1 cellular context compared by ENCODE assay signal in the genomic region with DNA sequence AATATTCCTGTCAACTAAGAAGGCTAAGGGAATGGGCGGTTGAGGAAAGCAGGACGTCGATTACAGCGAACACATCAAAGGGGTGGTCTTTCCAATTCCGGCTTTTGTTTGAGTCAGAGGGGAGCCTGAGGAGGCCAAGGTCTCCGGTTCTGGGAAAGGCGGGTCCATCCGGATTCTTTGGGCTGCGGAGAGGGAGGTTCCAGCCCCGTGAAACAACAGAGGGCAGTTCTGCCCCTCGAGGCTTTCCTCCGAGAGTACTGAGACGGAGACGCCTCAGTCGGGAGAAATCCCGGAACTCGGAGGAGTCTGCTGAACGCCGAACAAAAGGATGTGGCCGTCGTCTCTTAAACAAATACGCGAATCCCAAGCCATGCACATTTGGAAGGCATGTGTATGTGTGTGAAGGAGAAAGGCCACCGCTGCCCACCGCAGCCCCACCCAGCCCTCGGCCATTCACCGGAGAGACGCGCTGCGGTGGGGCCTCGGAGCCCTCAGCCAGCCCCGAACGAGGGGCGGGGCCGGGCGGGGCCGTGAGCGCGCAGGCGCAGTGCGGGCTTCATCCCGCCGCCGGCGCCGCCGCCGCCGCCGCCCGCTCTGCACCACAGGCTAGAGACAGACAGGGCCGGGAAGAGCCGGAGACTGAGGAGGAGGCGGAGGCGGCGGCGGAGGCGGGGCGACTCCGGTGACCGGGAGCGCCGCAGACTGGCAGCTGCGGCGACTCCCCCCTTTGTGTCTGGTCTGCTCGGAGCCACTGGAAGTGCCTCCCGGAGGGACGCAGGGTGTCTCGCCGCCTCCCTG.
TF ChIP-seq lines count a peak whose summit lies in the region.

Gene BMPR2, plus strand, starts transcription at position 717 of the 798 bp plus-strand sequence. CDS start 1,148 bp downstream, outside the sequence.

TF ChIP-seq in HepG2, 621 proteins besides CTCF, POLR2A, EP300 and RAD21 (continued from another document and continues in another):
- TF ChIP-seq, protein P1, sequence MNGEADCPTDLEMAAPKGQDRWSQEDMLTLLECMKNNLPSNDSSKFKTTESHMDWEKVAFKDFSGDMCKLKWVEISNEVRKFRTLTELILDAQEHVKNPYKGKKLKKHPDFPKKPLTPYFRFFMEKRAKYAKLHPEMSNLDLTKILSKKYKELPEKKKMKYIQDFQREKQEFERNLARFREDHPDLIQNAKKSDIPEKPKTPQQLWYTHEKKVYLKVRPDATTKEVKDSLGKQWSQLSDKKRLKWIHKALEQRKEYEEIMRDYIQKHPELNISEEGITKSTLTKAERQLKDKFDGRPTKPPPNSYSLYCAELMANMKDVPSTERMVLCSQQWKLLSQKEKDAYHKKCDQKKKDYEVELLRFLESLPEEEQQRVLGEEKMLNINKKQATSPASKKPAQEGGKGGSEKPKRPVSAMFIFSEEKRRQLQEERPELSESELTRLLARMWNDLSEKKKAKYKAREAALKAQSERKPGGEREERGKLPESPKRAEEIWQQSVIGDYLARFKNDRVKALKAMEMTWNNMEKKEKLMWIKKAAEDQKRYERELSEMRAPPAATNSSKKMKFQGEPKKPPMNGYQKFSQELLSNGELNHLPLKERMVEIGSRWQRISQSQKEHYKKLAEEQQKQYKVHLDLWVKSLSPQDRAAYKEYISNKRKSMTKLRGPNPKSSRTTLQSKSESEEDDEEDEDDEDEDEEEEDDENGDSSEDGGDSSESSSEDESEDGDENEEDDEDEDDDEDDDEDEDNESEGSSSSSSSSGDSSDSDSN (CRISPR knock-in tag; IDR thresholded peaks at IDR 0.05), result peak; percentile 17; the same call in 1 of the 2 replicates
- TF ChIP-seq ZMYM4 (CRISPR knock-in tag; IDR thresholded peaks at IDR 0.05), result peak; percentile 85
- TF ChIP-seq ARID5B (CRISPR knock-in tag; IDR thresholded peaks at IDR 0.05), result peak; percentile 32
- no peak; the same call in 1 of the 2 replicates for TF ChIP-seq HDAC1 (CRISPR knock-in tag; IDR thresholded peaks at IDR 0.05)
- peak; percentile 84 for TF ChIP-seq ERF (CRISPR knock-in tag; IDR thresholded peaks at IDR 0.05)
- 0 out of 2 replicates have a peak, but pooled peaks have one; percentile 15 for TF ChIP-seq YEATS2 (CRISPR knock-in tag; IDR thresholded peaks at IDR 0.05; ENCODE audit: borderline replicate concordance)
- peak; percentile 77 for TF ChIP-seq ZNF781 (CRISPR knock-in tag; IDR thresholded peaks at IDR 0.05; ENCODE audit: borderline replicate concordance, not compliant biosample characterization)
- TF ChIP-seq ATF1 (CRISPR knock-in tag; IDR thresholded peaks at IDR 0.05), result peak; percentile 28; the same call in 1 of the 2 replicates
- no peak for TF ChIP-seq NFYC (CRISPR knock-in tag; IDR thresholded peaks at IDR 0.05)
- no peak for TF ChIP-seq ZNF572 (CRISPR knock-in tag; IDR thresholded peaks at IDR 0.05)
- peak; percentile 59 for TF ChIP-seq MED1 (CRISPR knock-in tag; IDR thresholded peaks at IDR 0.05)
- peak; percentile 82 for TF ChIP-seq CCDC6 (CRISPR knock-in tag; IDR thresholded peaks at IDR 0.05)
- peak; percentile 48; the same call in 1 of the 2 replicates for TF ChIP-seq GATA4 (IDR thresholded peaks at IDR 0.05; ENCODE audit: borderline replicate concordance, low read depth)
- no peak for TF ChIP-seq ZBTB46 (CRISPR knock-in tag; IDR thresholded peaks at IDR 0.05; ENCODE audit: borderline replicate concordance)
- TF ChIP-seq FOXA3 (CRISPR knock-in tag; IDR thresholded peaks at IDR 0.05), result peak; percentile 54; the same call in 1 of the 2 replicates
- TF ChIP-seq ZBTB38 (CRISPR knock-in tag; IDR thresholded peaks at IDR 0.05), result peak; percentile 62; the same call in 1 of the 2 replicates
- TF ChIP-seq HDAC2 (CRISPR knock-in tag; IDR thresholded peaks at IDR 0.05), result peak; percentile 68; the same call in 1 of the 2 replicates
- TF ChIP-seq, protein P2, sequence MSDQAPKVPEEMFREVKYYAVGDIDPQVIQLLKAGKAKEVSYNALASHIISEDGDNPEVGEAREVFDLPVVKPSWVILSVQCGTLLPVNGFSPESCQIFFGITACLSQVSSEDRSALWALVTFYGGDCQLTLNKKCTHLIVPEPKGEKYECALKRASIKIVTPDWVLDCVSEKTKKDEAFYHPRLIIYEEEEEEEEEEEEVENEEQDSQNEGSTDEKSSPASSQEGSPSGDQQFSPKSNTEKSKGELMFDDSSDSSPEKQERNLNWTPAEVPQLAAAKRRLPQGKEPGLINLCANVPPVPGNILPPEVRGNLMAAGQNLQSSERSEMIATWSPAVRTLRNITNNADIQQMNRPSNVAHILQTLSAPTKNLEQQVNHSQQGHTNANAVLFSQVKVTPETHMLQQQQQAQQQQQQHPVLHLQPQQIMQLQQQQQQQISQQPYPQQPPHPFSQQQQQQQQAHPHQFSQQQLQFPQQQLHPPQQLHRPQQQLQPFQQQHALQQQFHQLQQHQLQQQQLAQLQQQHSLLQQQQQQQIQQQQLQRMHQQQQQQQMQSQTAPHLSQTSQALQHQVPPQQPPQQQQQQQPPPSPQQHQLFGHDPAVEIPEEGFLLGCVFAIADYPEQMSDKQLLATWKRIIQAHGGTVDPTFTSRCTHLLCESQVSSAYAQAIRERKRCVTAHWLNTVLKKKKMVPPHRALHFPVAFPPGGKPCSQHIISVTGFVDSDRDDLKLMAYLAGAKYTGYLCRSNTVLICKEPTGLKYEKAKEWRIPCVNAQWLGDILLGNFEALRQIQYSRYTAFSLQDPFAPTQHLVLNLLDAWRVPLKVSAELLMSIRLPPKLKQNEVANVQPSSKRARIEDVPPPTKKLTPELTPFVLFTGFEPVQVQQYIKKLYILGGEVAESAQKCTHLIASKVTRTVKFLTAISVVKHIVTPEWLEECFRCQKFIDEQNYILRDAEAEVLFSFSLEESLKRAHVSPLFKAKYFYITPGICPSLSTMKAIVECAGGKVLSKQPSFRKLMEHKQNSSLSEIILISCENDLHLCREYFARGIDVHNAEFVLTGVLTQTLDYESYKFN (CRISPR knock-in tag; conservative IDR thresholded peaks at IDR 0.05), result peak; percentile 32
- 0 out of 2 replicates have a peak, but pooled peaks have one; percentile 39 for TF ChIP-seq MEF2D (CRISPR knock-in tag; IDR thresholded peaks at IDR 0.05)
- peak; percentile 95 for TF ChIP-seq SKI (IDR thresholded peaks at IDR 0.05; ENCODE audit: partially characterized antibody)
- TF ChIP-seq KLF15 (CRISPR knock-in tag; IDR thresholded peaks at IDR 0.05; ENCODE audit: borderline replicate concordance), result peak; percentile 82; the same call in 1 of the 2 replicates
- peak; percentile 52; the same call in 1 of the 2 replicates for TF ChIP-seq ZSCAN21 (CRISPR knock-in tag; IDR thresholded peaks at IDR 0.05; ENCODE audit: borderline replicate concordance)
- no peak for TF ChIP-seq CREB1 (IDR thresholded peaks at IDR 0.05)
- no peak for TF ChIP-seq CREB1 (CRISPR knock-in tag; IDR thresholded peaks at IDR 0.05)
- TF ChIP-seq ZNF546 (CRISPR knock-in tag; conservative IDR thresholded peaks at IDR 0.05), result no peak
- no peak for TF ChIP-seq KDM5A (IDR thresholded peaks at IDR 0.05; ENCODE audit: borderline replicate concordance, low read length)
- 0 out of 2 replicates have a peak, but pooled peaks have one; percentile 36 for TF ChIP-seq ZBTB3 (CRISPR knock-in tag; IDR thresholded peaks at IDR 0.05; ENCODE audit: borderline replicate concordance, low read depth)
- peak; percentile 86 for TF ChIP-seq CBX5 (CRISPR knock-in tag; IDR thresholded peaks at IDR 0.05; ENCODE audit: borderline replicate concordance)
- TF ChIP-seq, protein P3, sequence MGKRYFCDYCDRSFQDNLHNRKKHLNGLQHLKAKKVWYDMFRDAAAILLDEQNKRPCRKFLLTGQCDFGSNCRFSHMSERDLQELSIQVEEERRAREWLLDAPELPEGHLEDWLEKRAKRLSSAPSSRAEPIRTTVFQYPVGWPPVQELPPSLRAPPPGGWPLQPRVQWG (CRISPR knock-in tag; IDR thresholded peaks at IDR 0.05; ENCODE audit: borderline replicate concordance, low read depth), result no peak
- 0 out of 2 replicates have a peak, but pooled peaks have one; percentile 48 for TF ChIP-seq ZMYM2 (CRISPR knock-in tag; IDR thresholded peaks at IDR 0.05)
- TF ChIP-seq MXI1 (IDR thresholded peaks at IDR 0.05; ENCODE audit: borderline replicate concordance, low read depth, low read length), result peak; percentile 57; the same call in 1 of the 3 replicates
- no peak for TF ChIP-seq ESRRA (CRISPR knock-in tag; IDR thresholded peaks at IDR 0.05; ENCODE audit: low read depth)
- TF ChIP-seq HNRNPK (IDR thresholded peaks at IDR 0.05; ENCODE audit: low read depth, low read length, poor library complexity, severe bottlenecking), result no peak
- TF ChIP-seq ZFAT (CRISPR knock-in tag; conservative IDR thresholded peaks at IDR 0.05), result no peak
- TF ChIP-seq ZFP90 (CRISPR knock-in tag; IDR thresholded peaks at IDR 0.05; ENCODE audit: borderline replicate concordance), result peak; percentile 52
- TF ChIP-seq, protein P4, sequence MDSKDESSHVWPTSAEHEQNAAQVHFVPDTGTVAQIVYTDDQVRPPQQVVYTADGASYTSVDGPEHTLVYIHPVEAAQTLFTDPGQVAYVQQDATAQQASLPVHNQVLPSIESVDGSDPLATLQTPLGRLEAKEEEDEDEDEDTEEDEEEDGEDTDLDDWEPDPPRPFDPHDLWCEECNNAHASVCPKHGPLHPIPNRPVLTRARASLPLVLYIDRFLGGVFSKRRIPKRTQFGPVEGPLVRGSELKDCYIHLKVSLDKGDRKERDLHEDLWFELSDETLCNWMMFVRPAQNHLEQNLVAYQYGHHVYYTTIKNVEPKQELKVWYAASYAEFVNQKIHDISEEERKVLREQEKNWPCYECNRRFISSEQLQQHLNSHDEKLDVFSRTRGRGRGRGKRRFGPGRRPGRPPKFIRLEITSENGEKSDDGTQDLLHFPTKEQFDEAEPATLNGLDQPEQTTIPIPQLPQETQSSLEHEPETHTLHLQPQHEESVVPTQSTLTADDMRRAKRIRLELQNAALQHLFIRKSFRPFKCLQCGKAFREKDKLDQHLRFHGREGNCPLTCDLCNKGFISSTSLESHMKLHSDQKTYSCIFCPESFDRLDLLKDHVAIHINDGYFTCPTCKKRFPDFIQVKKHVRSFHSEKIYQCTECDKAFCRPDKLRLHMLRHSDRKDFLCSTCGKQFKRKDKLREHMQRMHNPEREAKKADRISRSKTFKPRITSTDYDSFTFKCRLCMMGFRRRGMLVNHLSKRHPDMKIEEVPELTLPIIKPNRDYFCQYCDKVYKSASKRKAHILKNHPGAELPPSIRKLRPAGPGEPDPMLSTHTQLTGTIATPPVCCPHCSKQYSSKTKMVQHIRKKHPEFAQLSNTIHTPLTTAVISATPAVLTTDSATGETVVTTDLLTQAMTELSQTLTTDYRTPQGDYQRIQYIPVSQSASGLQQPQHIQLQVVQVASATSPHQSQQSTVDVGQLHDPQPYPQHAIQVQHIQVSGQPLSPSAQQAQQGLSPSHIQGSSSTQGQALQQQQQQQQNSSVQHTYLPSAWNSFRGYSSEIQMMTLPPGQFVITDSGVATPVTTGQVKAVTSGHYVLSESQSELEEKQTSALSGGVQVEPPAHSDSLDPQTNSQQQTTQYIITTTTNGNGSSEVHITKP (CRISPR knock-in tag; IDR thresholded peaks at IDR 0.05; ENCODE audit: low read depth), result no peak; the same call in none of the 2 replicates
- no peak for TF ChIP-seq RAD51 (IDR thresholded peaks at IDR 0.05; ENCODE audit: borderline replicate concordance)
- peak; percentile 78 for TF ChIP-seq ARNT2 (CRISPR knock-in tag; IDR thresholded peaks at IDR 0.05; ENCODE audit: low read depth)
- no peak for TF ChIP-seq HBP1 (CRISPR knock-in tag; IDR thresholded peaks at IDR 0.05; ENCODE audit: low read depth)
- 0 out of 2 replicates have a peak, but pooled peaks have one; percentile 7 for TF ChIP-seq ZNF766 (CRISPR knock-in tag; IDR thresholded peaks at IDR 0.05; ENCODE audit: borderline replicate concordance)
